ENCODE assay signal across 2 cellular contexts in the genomic region with DNA sequence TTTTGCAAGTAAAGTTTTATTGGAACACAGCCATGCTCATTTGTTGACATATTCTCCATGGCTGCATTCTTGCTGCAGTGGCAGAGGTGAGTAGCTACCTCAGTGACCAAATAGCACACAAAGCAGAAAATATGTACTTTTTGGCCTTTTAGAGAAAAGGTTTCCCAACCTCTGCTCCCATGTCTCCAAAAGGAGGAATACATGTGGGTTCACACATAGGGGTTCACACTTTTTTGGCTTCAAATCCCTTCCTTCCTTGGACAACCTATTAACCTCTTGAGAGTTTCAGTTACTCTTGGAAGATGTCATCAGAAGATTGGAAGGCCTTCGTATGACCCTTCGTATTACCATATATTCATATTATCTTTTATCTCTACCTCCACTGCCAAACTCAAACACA.
TF ChIP-seq lines count a peak whose summit lies in the region.

No MANE protein-coding gene starts in this region.

TF ChIP-seq in HEK293, 187 proteins besides CTCF, POLR2A, EP300 and RAD21 (continued from another document):
- no peak for TF ChIP-seq ZNF398 (tag by site-specific recombination; IDR thresholded peaks at IDR 0.05)
- no peak for TF ChIP-seq OVOL3 (tag by site-specific recombination; IDR thresholded peaks at IDR 0.05)
- no peak for TF ChIP-seq ZNF23 (tag by site-specific recombination; IDR thresholded peaks at IDR 0.05; ENCODE audit: borderline replicate concordance)
- TF ChIP-seq, protein P1, sequence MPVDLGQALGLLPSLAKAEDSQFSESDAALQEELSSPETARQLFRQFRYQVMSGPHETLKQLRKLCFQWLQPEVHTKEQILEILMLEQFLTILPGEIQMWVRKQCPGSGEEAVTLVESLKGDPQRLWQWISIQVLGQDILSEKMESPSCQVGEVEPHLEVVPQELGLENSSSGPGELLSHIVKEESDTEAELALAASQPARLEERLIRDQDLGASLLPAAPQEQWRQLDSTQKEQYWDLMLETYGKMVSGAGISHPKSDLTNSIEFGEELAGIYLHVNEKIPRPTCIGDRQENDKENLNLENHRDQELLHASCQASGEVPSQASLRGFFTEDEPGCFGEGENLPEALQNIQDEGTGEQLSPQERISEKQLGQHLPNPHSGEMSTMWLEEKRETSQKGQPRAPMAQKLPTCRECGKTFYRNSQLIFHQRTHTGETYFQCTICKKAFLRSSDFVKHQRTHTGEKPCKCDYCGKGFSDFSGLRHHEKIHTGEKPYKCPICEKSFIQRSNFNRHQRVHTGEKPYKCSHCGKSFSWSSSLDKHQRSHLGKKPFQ (tag by site-specific recombination; IDR thresholded peaks at IDR 0.05), result peak; percentile 94
- TF ChIP-seq ZNF529 (tag by site-specific recombination; IDR thresholded peaks at IDR 0.05; ENCODE audit: insufficient replicate concordance), result no peak
- TF ChIP-seq, protein P2, sequence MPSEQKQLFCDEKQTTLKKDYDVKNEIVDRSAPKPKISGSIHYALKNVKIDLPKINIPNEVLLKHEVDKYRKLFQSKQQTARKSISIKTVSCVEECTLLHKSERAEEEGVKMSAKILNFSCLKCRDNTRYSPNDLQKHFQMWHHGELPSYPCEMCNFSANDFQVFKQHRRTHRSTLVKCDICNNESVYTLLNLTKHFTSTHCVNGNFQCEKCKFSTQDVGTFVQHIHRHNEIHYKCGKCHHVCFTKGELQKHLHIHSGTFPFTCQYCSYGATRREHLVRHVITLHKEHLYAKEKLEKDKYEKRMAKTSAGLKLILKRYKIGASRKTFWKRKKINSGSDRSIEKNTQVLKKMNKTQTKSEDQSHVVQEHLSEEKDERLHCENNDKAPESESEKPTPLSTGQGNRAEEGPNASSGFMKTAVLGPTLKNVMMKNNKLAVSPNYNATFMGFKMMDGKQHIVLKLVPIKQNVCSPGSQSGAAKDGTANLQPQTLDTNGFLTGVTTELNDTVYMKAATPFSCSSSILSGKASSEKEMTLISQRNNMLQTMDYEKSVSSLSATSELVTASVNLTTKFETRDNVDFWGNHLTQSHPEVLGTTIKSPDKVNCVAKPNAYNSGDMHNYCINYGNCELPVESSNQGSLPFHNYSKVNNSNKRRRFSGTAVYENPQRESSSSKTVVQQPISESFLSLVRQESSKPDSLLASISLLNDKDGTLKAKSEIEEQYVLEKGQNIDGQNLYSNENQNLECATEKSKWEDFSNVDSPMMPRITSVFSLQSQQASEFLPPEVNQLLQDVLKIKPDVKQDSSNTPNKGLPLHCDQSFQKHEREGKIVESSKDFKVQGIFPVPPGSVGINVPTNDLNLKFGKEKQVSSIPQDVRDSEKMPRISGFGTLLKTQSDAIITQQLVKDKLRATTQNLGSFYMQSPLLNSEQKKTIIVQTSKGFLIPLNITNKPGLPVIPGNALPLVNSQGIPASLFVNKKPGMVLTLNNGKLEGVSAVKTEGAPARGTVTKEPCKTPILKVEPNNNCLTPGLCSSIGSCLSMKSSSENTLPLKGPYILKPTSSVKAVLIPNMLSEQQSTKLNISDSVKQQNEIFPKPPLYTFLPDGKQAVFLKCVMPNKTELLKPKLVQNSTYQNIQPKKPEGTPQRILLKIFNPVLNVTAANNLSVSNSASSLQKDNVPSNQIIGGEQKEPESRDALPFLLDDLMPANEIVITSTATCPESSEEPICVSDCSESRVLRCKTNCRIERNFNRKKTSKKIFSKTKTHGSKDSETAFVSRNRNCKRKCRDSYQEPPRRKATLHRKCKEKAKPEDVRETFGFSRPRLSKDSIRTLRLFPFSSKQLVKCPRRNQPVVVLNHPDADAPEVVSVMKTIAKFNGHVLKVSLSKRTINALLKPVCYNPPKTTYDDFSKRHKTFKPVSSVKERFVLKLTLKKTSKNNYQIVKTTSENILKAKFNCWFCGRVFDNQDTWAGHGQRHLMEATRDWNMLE (tag by site-specific recombination; conservative IDR thresholded peaks at IDR 0.05; ENCODE audit: low read depth), result no peak
- TF ChIP-seq ZNF366 (tag by site-specific recombination; conservative IDR thresholded peaks at IDR 0.05), result no peak
- no peak for TF ChIP-seq FEZF1 (tag by site-specific recombination; IDR thresholded peaks at IDR 0.05)
- TF ChIP-seq ZNF169 (tag by site-specific recombination; IDR thresholded peaks at IDR 0.05), result no peak
- no peak for TF ChIP-seq ZNF488 (tag by site-specific recombination; IDR thresholded peaks at IDR 0.05)
- TF ChIP-seq ZNF600 (tag by site-specific recombination; IDR thresholded peaks at IDR 0.05), result no peak
- no peak for TF ChIP-seq ZNF555 (tag by site-specific recombination; conservative IDR thresholded peaks at IDR 0.05)
- TF ChIP-seq ZNF521 (tag by site-specific recombination; IDR thresholded peaks at IDR 0.05), result no peak

TF ChIP-seq in K562, 482 proteins besides CTCF, POLR2A, EP300 and RAD21:
- TF ChIP-seq ZBTB40 (IDR thresholded peaks at IDR 0.05), result peak; percentile 78
- no peak for TF ChIP-seq ZBTB40 (CRISPR knock-in tag; IDR thresholded peaks at IDR 0.05)
- TF ChIP-seq KDM5B (IDR thresholded peaks at IDR 0.05; ENCODE audit: insufficient replicate concordance, low read depth, low read length), result no peak
TF ChIP-seq in K562: peak in this region for 1.
